In genomic region chr1:11272842-11273594, GRCh38 we compare ENCODE assay signal across 1 cellular context.
TF ChIP-seq lines count a peak whose summit lies in the region.

Gene UBIAD1 (plus strand): TSS chr1:11273198. CDS start chr1:11273532, 334 bp downstream.

TF ChIP-seq in HepG2, 621 proteins besides CTCF, POLR2A, EP300 and RAD21 (continued from another document and continues in another):
- peak; percentile 60; the same call in 1 of the 2 replicates for TF ChIP-seq ZNF556 (CRISPR knock-in tag; IDR thresholded peaks at IDR 0.05; ENCODE audit: borderline replicate concordance)
- TF ChIP-seq HHEX (CRISPR knock-in tag; IDR thresholded peaks at IDR 0.05), result no peak
- no peak for TF ChIP-seq ZNF205 (CRISPR knock-in tag; IDR thresholded peaks at IDR 0.05)
- no peak for TF ChIP-seq AGO1 (IDR thresholded peaks at IDR 0.05; ENCODE audit: low read depth, low read length, poor library complexity, severe bottlenecking)
- TF ChIP-seq AHR (CRISPR knock-in tag; IDR thresholded peaks at IDR 0.05), result 0 out of 2 replicates have a peak, but pooled peaks have one; percentile 64
- TF ChIP-seq PCBP2 (optimal IDR thresholded peaks at IDR 0.05; ENCODE audit: low read depth, low read length, poor library complexity, severe bottlenecking), result no peak
- peak; percentile 69 for TF ChIP-seq AGO2 (optimal IDR thresholded peaks at IDR 0.05; ENCODE audit: low read depth, low read length)
- peak; percentile 70 for TF ChIP-seq SP2 (CRISPR knock-in tag; IDR thresholded peaks at IDR 0.05)
- TF ChIP-seq NFE2 (CRISPR knock-in tag; IDR thresholded peaks at IDR 0.05), result no peak
- peak; percentile 24; the same call in 1 of the 2 replicates for TF ChIP-seq ZNF772 (CRISPR knock-in tag; IDR thresholded peaks at IDR 0.05)
- TF ChIP-seq KLF16 (CRISPR knock-in tag; IDR thresholded peaks at IDR 0.05), result no peak; a peak in 2 of 4 replicates
- peak; percentile 27; the same call in 1 of the 2 replicates for TF ChIP-seq AKAP8 (CRISPR knock-in tag; IDR thresholded peaks at IDR 0.05)
- TF ChIP-seq PLSCR1 (CRISPR knock-in tag; IDR thresholded peaks at IDR 0.05; ENCODE audit: borderline replicate concordance), result no peak
- TF ChIP-seq NKX3-1 (CRISPR knock-in tag; IDR thresholded peaks at IDR 0.05), result peak; percentile 82; the same call in 1 of the 2 replicates
- no peak for TF ChIP-seq ATF7 (IDR thresholded peaks at IDR 0.05)
- 0 out of 2 replicates have a peak, but pooled peaks have one; percentile 34 for TF ChIP-seq ATF7 (CRISPR knock-in tag; IDR thresholded peaks at IDR 0.05)
- TF ChIP-seq EEA1 (CRISPR knock-in tag; IDR thresholded peaks at IDR 0.05; ENCODE audit: borderline replicate concordance), result 0 out of 2 replicates have a peak, but pooled peaks have one; percentile 55
- TF ChIP-seq MLLT10 (CRISPR knock-in tag; IDR thresholded peaks at IDR 0.05), result no peak
- TF ChIP-seq ZXDC (CRISPR knock-in tag; IDR thresholded peaks at IDR 0.05), result no peak
- TF ChIP-seq WIZ (CRISPR knock-in tag; IDR thresholded peaks at IDR 0.05), result no peak
- peak; percentile 91 for TF ChIP-seq REPIN1 (CRISPR knock-in tag; IDR thresholded peaks at IDR 0.05; ENCODE audit: borderline replicate concordance, low read depth)
- TF ChIP-seq GFI1 (CRISPR knock-in tag; IDR thresholded peaks at IDR 0.05; ENCODE audit: borderline replicate concordance), result no peak
- no peak for TF ChIP-seq ZNF775 (CRISPR knock-in tag; IDR thresholded peaks at IDR 0.05; ENCODE audit: borderline replicate concordance)
- TF ChIP-seq KDM1A (CRISPR knock-in tag; IDR thresholded peaks at IDR 0.05), result no peak
- TF ChIP-seq ZNF691 (CRISPR knock-in tag; IDR thresholded peaks at IDR 0.05; ENCODE audit: borderline replicate concordance, low read depth), result peak; percentile 69
- TF ChIP-seq ZNF335 (CRISPR knock-in tag; IDR thresholded peaks at IDR 0.05), result no peak
- no peak for TF ChIP-seq ZNF7 (CRISPR knock-in tag; IDR thresholded peaks at IDR 0.05)
- TF ChIP-seq GMEB1 (CRISPR knock-in tag; IDR thresholded peaks at IDR 0.05; ENCODE audit: borderline replicate concordance), result peak; percentile 59
- no peak for TF ChIP-seq ZNF512B (CRISPR knock-in tag; IDR thresholded peaks at IDR 0.05; ENCODE audit: borderline replicate concordance)
- peak; percentile 82; the same call in 1 of the 2 replicates for TF ChIP-seq ZNF343 (CRISPR knock-in tag; IDR thresholded peaks at IDR 0.05)
- TF ChIP-seq ZNF207 (IDR thresholded peaks at IDR 0.05; ENCODE audit: borderline replicate concordance), result no peak
- no peak for TF ChIP-seq ZC3H4 (CRISPR knock-in tag; IDR thresholded peaks at IDR 0.05; ENCODE audit: borderline replicate concordance)
- no peak for TF ChIP-seq SOX5 (CRISPR knock-in tag; IDR thresholded peaks at IDR 0.05; ENCODE audit: borderline replicate concordance)
- no peak for TF ChIP-seq ZNF614 (CRISPR knock-in tag; IDR thresholded peaks at IDR 0.05; ENCODE audit: borderline replicate concordance)
- no peak for TF ChIP-seq RARA (CRISPR knock-in tag; IDR thresholded peaks at IDR 0.05)
- TF ChIP-seq ZNF841 (CRISPR knock-in tag; IDR thresholded peaks at IDR 0.05; ENCODE audit: borderline replicate concordance), result no peak
- no peak; the same call in 1 of the 2 replicates for TF ChIP-seq CHCHD3 (CRISPR knock-in tag; IDR thresholded peaks at IDR 0.05)
- TF ChIP-seq MAX (IDR thresholded peaks at IDR 0.05), result peak; percentile 95
- TF ChIP-seq HNRNPH1 (optimal IDR thresholded peaks at IDR 0.05; ENCODE audit: low read depth, low read length), result no peak
- no peak; the same call in 1 of the 2 replicates for TF ChIP-seq ZNF441 (CRISPR knock-in tag; IDR thresholded peaks at IDR 0.05; ENCODE audit: borderline replicate concordance)
- TF ChIP-seq SP4 (CRISPR knock-in tag; IDR thresholded peaks at IDR 0.05), result peak; percentile 88
- no peak for TF ChIP-seq ZNF512 (CRISPR knock-in tag; IDR thresholded peaks at IDR 0.05)
- peak; percentile 82 for TF ChIP-seq ZNF546 (CRISPR knock-in tag; conservative IDR thresholded peaks at IDR 0.05)
- TF ChIP-seq ZFP82 (CRISPR knock-in tag; IDR thresholded peaks at IDR 0.05; ENCODE audit: borderline replicate concordance), result no peak
- 0 out of 2 replicates have a peak, but pooled peaks have one; percentile 58 for TF ChIP-seq MEIS1 (CRISPR knock-in tag; IDR thresholded peaks at IDR 0.05; ENCODE audit: borderline replicate concordance)
- no peak; the same call in 1 of the 2 replicates for TF ChIP-seq ZNF550 (CRISPR knock-in tag; IDR thresholded peaks at IDR 0.05; ENCODE audit: borderline replicate concordance)
- no peak for TF ChIP-seq ZHX1 (CRISPR knock-in tag; IDR thresholded peaks at IDR 0.05; ENCODE audit: low read depth)
- peak; percentile 94 for TF ChIP-seq DMAP1 (CRISPR knock-in tag; IDR thresholded peaks at IDR 0.05)
- TF ChIP-seq HNF1B (CRISPR knock-in tag; IDR thresholded peaks at IDR 0.05), result peak; percentile 57; the same call in 1 of the 2 replicates
- TF ChIP-seq ZSCAN21 (CRISPR knock-in tag; IDR thresholded peaks at IDR 0.05; ENCODE audit: borderline replicate concordance), result peak; percentile 82
- TF ChIP-seq ZNF83 (CRISPR knock-in tag; IDR thresholded peaks at IDR 0.05; ENCODE audit: borderline replicate concordance), result no peak
- no peak for TF ChIP-seq ZNF337 (CRISPR knock-in tag; IDR thresholded peaks at IDR 0.05; ENCODE audit: borderline replicate concordance, low read depth)
